Comparison of ENCODE assay signal across 20 cellular contexts in the genomic region with DNA sequence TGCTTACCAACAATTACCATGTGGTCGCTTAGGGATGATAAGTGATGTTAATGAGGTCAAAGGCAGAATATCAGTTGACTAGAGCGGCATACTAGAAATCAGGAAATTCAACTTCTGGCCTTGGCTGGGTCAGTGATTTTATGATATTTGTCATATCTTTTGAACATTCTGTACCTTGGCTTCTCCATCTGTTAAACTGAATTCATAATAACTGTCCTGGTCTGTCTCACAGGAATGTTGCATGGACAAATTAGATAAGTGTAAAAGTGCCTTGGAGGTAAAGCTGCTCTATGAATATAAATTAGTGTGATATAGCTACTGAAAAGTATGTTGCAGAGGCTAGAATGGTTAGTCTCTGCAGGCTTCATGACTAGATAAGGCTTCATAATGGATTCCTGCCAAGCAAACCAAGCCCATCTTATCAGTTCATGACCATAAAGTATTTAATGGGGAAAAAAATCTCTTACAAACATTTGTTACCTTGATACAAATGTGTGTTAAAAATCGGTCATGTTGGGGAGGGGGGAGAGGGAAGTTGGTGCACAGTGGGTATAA.
DNase-seq lines count a peak whose midpoint lies in the region; ATAC-seq and TF ChIP-seq lines count a peak whose summit lies in the region.
"Had no signal": no experiment of that assay in that cellular context is flagged by ENCODE, and none has a peak within 500 bp of the region (broad histone marks: within the 10 kb centered on the region; RNA-seq: fewer than 3 reads in every experiment).

No MANE protein-coding gene starts in this region.

- H3K36me3 ChIP-seq in trophoblast cell (ENCODE audit: control insufficient read depth in 1 of 2, insufficient read depth in 2 of 2, low read length in 2 of 2), result peaks cover 3% of the 10 kb centered on the region in 2 experiments

- H3K79me2 ChIP-seq in trophoblast cell (ENCODE audit: control insufficient read depth, insufficient read depth, low read length, poor library complexity), result no peaks in the 10 kb centered on the region

- POLR2A ChIA-PET in naive thymus-derived CD8-positive, alpha-beta T cell (lab: Charles Lee), result no interaction called here

- H3K4me2 ChIP-seq in trophoblast cell (ENCODE audit: low read length), result no peak overlapping the region

- H4K91ac ChIP-seq in trophoblast cell (ENCODE audit: low read depth, low read length), result no peak overlapping the region

- no peak overlapping the region for H3K9ac ChIP-seq in trophoblast cell (ENCODE audit: low read length)

- no peaks in the 10 kb centered on the region for H3K4me1 ChIP-seq in trophoblast cell (ENCODE audit: control insufficient read depth in 1 of 2, insufficient read depth in 2 of 2, low read length in 2 of 2)

- H2BK5ac ChIP-seq in trophoblast cell (ENCODE audit: low read depth, low read length, poor library complexity), result no peak overlapping the region

- no peak overlapping the region for H2BK12ac ChIP-seq in trophoblast cell (ENCODE audit: low read length)

- no peaks in the 10 kb centered on the region for H3K9me3 ChIP-seq in trophoblast cell (ENCODE audit: insufficient read depth, low read depth, low read length)

- H3K27me3 ChIP-seq in trophoblast cell (ENCODE audit: insufficient read depth, low read length), result no peaks in the 10 kb centered on the region

- ATAC-seq in SK-N-SH treated with all-trans-retinoic acid at 6 μM for 48 hours, result peak; percentile 61; the same call in 1 of the 3 replicates
- no peak for ATAC-seq in activated T-cell treated with anti-CD3 and anti-CD28 coated beads, Interleukin-2, amount 50 U/mL, for 4 hours
- no peak for ATAC-seq in naive thymus-derived CD8-positive, alpha-beta T cell
- ATAC-seq: PC-3; stimulated activated naive CD8-positive, alpha-beta T cell treated with anti-CD3 and anti-CD28 coated beads, Interleukin-15, Interleukin-2, amounts not matched to agents 100 U/mL and 50 U/mL, for 24 hours had no signal

- H3K4me3 ChIP-seq in fibroblast of the aortic adventitia (ENCODE audit: low read depth, low read length), result no peak overlapping the region
- H3K4me3 ChIP-seq in trophoblast cell (ENCODE audit: low read depth, low read length), result no peak overlapping the region

- no peak overlapping the region for H3K18ac ChIP-seq in trophoblast cell (ENCODE audit: low read length)

- H2AK5ac ChIP-seq in trophoblast cell (ENCODE audit: low read length), result no peak overlapping the region

- no peak overlapping the region for H3K14ac ChIP-seq in trophoblast cell (ENCODE audit: low read length)

- TF ChIP-seq CTCF in fibroblast of the aortic adventitia (IDR thresholded peaks at IDR 0.05; ENCODE audit: insufficient read depth, low read length), result no peak

- no peaks in the 10 kb centered on the region for H3K4me1 Mint-ChIP-seq in activated T-cell treated with anti-CD3 and anti-CD28 coated beads, Interleukin-2, amount 50 U/mL, for 4 hours (ENCODE audit: low read depth)
- no peaks in the 10 kb centered on the region for H3K4me1 Mint-ChIP-seq in naive thymus-derived CD8-positive, alpha-beta T cell
- H3K4me1 Mint-ChIP-seq: activated B cell treated with CpG ODN at 0.5 μM for 24 hours had no signal

- DNase-seq in Caki2 (ENCODE audit: low read depth), result peak; percentile 69
- peak; percentile 32 for DNase-seq in fibroblast of the aortic adventitia (ENCODE audit: low read depth)
- DNase-seq in trophoblast cell, result peak; percentile 24 to 43
- DNase-seq in NCI-H2029 (lab: John Stamatoyannopoulos, UW), result no peak
- DNase-seq in activated T-cell treated with anti-CD3 and anti-CD28 coated beads, Interleukin-2, amount 50 U/mL, for 4 hours, result no peak
- DNase-seq in naive thymus-derived CD8-positive, alpha-beta T cell, result no peak
- DNase-seq: activated B cell treated with CpG ODN at 0.5 μM for 24 hours; activated CD4-positive, alpha-beta T cell treated with anti-CD3 and anti-CD28 coated beads, Interleukin-2, amount 50 U/mL, for 1 hour; activated naive CD4-positive, alpha-beta T cell treated with Interleukin-2 at 50 U/mL for 16 hours; activated T-cell treated with anti-CD3 and anti-CD28 coated beads, Interleukin-2, amount 50 U/mL, for 48 hours; C1 segment of cervical spinal cord; effector CD4-positive, alpha-beta T cell; head of caudate nucleus; NCI-H1048; NCI-H1694; NCI-H2171; NCI-H510A treated with DMSO at 0.1 percent for 48 hours; PC-3; stimulated activated naive CD8-positive, alpha-beta T cell treated with anti-CD3 and anti-CD28 coated beads, Interleukin-15, Interleukin-2, amounts not matched to agents 100 U/mL and 50 U/mL, for 24 hours had no signal

- H2AFZ ChIP-seq in trophoblast cell (ENCODE audit: insufficient read depth, low read length, poor library complexity), result no peak overlapping the region

- no CpG with 5 or more reads among the region's 3 CpGs for WGBS in trophoblast cell (ENCODE audit: extremely low coverage, insufficient coverage, insufficient read length)

- peaks cover 21% of the 10 kb centered on the region for H3K36me3 Mint-ChIP-seq in activated T-cell treated with anti-CD3 and anti-CD28 coated beads, Interleukin-2, amount 50 U/mL, for 4 hours (ENCODE audit: insufficient read depth)
- H3K36me3 Mint-ChIP-seq in naive thymus-derived CD8-positive, alpha-beta T cell, result peaks cover 7 to 24% (median 21%) of the 10 kb centered on the region in 3 donors

- in situ Hi-C loops in Caki2 (cut with HindIII; ENCODE audit: low pct_unique_long_range_greater_than_20kb, low sequenced_read_pairs), result no loop called here

- H4K12ac ChIP-seq in trophoblast cell (ENCODE audit: low read depth, low read length), result no peak overlapping the region

- no peak overlapping the region for H3K4me3 Mint-ChIP-seq in activated T-cell treated with anti-CD3 and anti-CD28 coated beads, Interleukin-2, amount 50 U/mL, for 4 hours
- no peak overlapping the region for H3K4me3 Mint-ChIP-seq in naive thymus-derived CD8-positive, alpha-beta T cell
- H3K4me3 Mint-ChIP-seq: activated B cell treated with CpG ODN at 0.5 μM for 24 hours had no signal

- H3K79me1 ChIP-seq in trophoblast cell (ENCODE audit: low read length), result no peaks in the 10 kb centered on the region

- H3K9me3 Mint-ChIP-seq in activated T-cell treated with anti-CD3 and anti-CD28 coated beads, Interleukin-2, amount 50 U/mL, for 4 hours, result no peaks in the 10 kb centered on the region
- no peaks in the 10 kb centered on the region for H3K9me3 Mint-ChIP-seq in naive thymus-derived CD8-positive, alpha-beta T cell
- H3K9me3 Mint-ChIP-seq: activated B cell treated with CpG ODN at 0.5 μM for 24 hours had no signal

- no peak overlapping the region for H2BK120ac ChIP-seq in trophoblast cell (ENCODE audit: insufficient read depth, low read length, poor library complexity)

- H3K23ac ChIP-seq in trophoblast cell (ENCODE audit: low read length), result no peak overlapping the region

- no peak overlapping the region for H4K8ac ChIP-seq in trophoblast cell (ENCODE audit: low read depth, low read length)

- H3K27me3 Mint-ChIP-seq in activated T-cell treated with anti-CD3 and anti-CD28 coated beads, Interleukin-2, amount 50 U/mL, for 4 hours (ENCODE audit: low read depth), result no peaks in the 10 kb centered on the region
- no peaks in the 10 kb centered on the region for H3K27me3 Mint-ChIP-seq in naive thymus-derived CD8-positive, alpha-beta T cell
- H3K27me3 Mint-ChIP-seq: activated B cell treated with CpG ODN at 0.5 μM for 24 hours had no signal

- H3K27ac Mint-ChIP-seq in naive thymus-derived CD8-positive, alpha-beta T cell, result no peak overlapping the region
- H3K27ac Mint-ChIP-seq: activated B cell treated with CpG ODN at 0.5 μM for 24 hours had no signal

- no peak overlapping the region for H3K4ac ChIP-seq in trophoblast cell (ENCODE audit: low read depth, low read length)

- no peak overlapping the region for H3K27ac ChIP-seq in trophoblast cell (ENCODE audit: low read depth, low read length)

TF ChIP-seq in SK-N-SH treated with all-trans-retinoic acid at 6 μM for 48 hours, 23 proteins besides CTCF, POLR2A, EP300 and RAD21 (continues in another document):
- TF ChIP-seq ARNTL (CRISPR knock-in tag; IDR thresholded peaks at IDR 0.05; ENCODE audit: borderline replicate concordance, low read depth), result peak; percentile 27; the same call in 1 of the 2 replicates
- TF ChIP-seq GLIS3 (CRISPR knock-in tag; IDR thresholded peaks at IDR 0.05), result peak; percentile 85
- TF ChIP-seq BACH2 (CRISPR knock-in tag; IDR thresholded peaks at IDR 0.05; ENCODE audit: borderline replicate concordance), result peak; percentile 63; the same call in 1 of the 2 replicates
- no peak for TF ChIP-seq OSR1 (CRISPR knock-in tag; IDR thresholded peaks at IDR 0.05)
- TF ChIP-seq, protein P1, sequence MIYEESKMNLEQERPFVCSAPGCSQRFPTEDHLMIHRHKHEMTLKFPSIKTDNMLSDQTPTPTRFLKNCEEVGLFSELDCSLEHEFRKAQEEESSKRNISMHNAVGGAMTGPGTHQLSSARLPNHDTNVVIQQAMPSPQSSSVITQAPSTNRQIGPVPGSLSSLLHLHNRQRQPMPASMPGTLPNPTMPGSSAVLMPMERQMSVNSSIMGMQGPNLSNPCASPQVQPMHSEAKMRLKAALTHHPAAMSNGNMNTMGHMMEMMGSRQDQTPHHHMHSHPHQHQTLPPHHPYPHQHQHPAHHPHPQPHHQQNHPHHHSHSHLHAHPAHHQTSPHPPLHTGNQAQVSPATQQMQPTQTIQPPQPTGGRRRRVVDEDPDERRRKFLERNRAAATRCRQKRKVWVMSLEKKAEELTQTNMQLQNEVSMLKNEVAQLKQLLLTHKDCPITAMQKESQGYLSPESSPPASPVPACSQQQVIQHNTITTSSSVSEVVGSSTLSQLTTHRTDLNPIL (CRISPR knock-in tag; IDR thresholded peaks at IDR 0.05; ENCODE audit: low read depth), result peak; percentile 78
- no peak for TF ChIP-seq TOX (CRISPR knock-in tag; IDR thresholded peaks at IDR 0.05; ENCODE audit: borderline replicate concordance)
- no peak for TF ChIP-seq CSDC2 (CRISPR knock-in tag; IDR thresholded peaks at IDR 0.05)
- TF ChIP-seq ESRRG (CRISPR knock-in tag; IDR thresholded peaks at IDR 0.05), result 0 out of 2 replicates have a peak, but pooled peaks have one; percentile 44
- peak; percentile 96 for TF ChIP-seq ZNF70 (CRISPR knock-in tag; IDR thresholded peaks at IDR 0.05)
- peak; percentile 98 for TF ChIP-seq TCF4 (CRISPR knock-in tag; IDR thresholded peaks at IDR 0.05; ENCODE audit: borderline replicate concordance)
- no peak for TF ChIP-seq ZC3H10 (CRISPR knock-in tag; IDR thresholded peaks at IDR 0.05)
- TF ChIP-seq ZNF565 (CRISPR knock-in tag; conservative IDR thresholded peaks at IDR 0.05; ENCODE audit: low read depth), result peak; percentile 86; the same call in 1 of the 2 replicates
- peak; percentile 45; the same call in 1 of the 2 replicates for TF ChIP-seq ZNF8 (CRISPR knock-in tag; IDR thresholded peaks at IDR 0.05)
- TF ChIP-seq ISL1 (CRISPR knock-in tag; IDR thresholded peaks at IDR 0.05), result peak; percentile 96

Comparison
In these comparisons a context has a peak if more than half of its experiments do, and no peak if none do; other contexts are left out.
1. DNase-seq: peak in Caki2 (single experiment), fibroblast of the aortic adventitia (single experiment) and trophoblast cell (2 of 2); none in NCI-H2029 (single experiment), activated T-cell treated with anti-CD3 and anti-CD28 coated beads, Interleukin-2, amount 50 U/mL, for 4 hours (single experiment) and naive thymus-derived CD8-positive, alpha-beta T cell (0 of 10).